8 cellular contexts compared by ENCODE assay signal in genomic region chr16:53549970-53550406, GRCh38. TPM values are rescaled to one million over a fixed set of nuclear protein-coding genes. Genes with fewer than 3 reads are reported as not detected.
A peak's percentile ranks its signal among the peaks of the same experiment; 100 is the strongest.
DNase-seq lines count a peak whose midpoint lies in the region; ATAC-seq and TF ChIP-seq lines count a peak whose summit lies in the region.

No MANE protein-coding gene starts in this region.

- no peak overlapping the region for H4K8ac ChIP-seq in mesendoderm (ENCODE audit: low read depth, low read length)

- H2BK120ac ChIP-seq in mesendoderm (ENCODE audit: low read depth, low read length): no peak overlapping the region

- no peaks in the 10 kb centered on the region for H3K79me2 ChIP-seq in mesendoderm (ENCODE audit: control insufficient read depth, insufficient read depth, low read length)

- ATAC-seq in GM19023 (IDR thresholded peaks at IDR 0.05; ENCODE audit: unreplicated experiment): peak; percentile 73
- peak; percentile 84 for ATAC-seq in HG03442 (IDR thresholded peaks at IDR 0.05; ENCODE audit: unreplicated experiment)
- peak; percentile 92 for ATAC-seq in effector memory CD8-positive, alpha-beta T cell (replicated peaks)

- no peaks in the 10 kb centered on the region for H3K27me3 Mint-ChIP-seq in activated CD4-positive, alpha-beta memory T cell treated with anti-CD3 and anti-CD28 coated beads for 36 hours
- H3K27me3 Mint-ChIP-seq in effector memory CD8-positive, alpha-beta T cell: peaks cover 11% of the 10 kb centered on the region in 2 donors

- H2BK5ac ChIP-seq in mesendoderm (ENCODE audit: low read length): no peak overlapping the region

- WGBS in mesendoderm (ENCODE audit: extremely low coverage, insufficient coverage, low lambda C conversion rate): no CpG with 5 or more reads among the region's 13 CpGs

- peak; percentile 87 for TF ChIP-seq CTCF in BE2C (IDR thresholded peaks at IDR 0.05; ENCODE audit: low read depth, low read length)

- H3K9ac ChIP-seq in mesendoderm (ENCODE audit: low read length): no peak overlapping the region

- H3K27ac ChIP-seq in mesendoderm (ENCODE audit: low read depth, low read length): no peak overlapping the region

- no peak overlapping the region for H3K4me2 ChIP-seq in mesendoderm (ENCODE audit: low read length)

- H3K4me1 Mint-ChIP-seq in activated CD4-positive, alpha-beta memory T cell treated with anti-CD3 and anti-CD28 coated beads for 36 hours (ENCODE audit: low read depth): peaks cover 21% of the 10 kb centered on the region
- peaks cover 18 to 19% of the 10 kb centered on the region in 2 donors for H3K4me1 Mint-ChIP-seq in effector memory CD8-positive, alpha-beta T cell (ENCODE audit: low read depth in 2 of 2)

- H3K4me3 Mint-ChIP-seq in activated CD4-positive, alpha-beta memory T cell treated with anti-CD3 and anti-CD28 coated beads for 36 hours: no peak overlapping the region
- no peak overlapping the region for H3K4me3 Mint-ChIP-seq in effector memory CD8-positive, alpha-beta T cell

- no peak overlapping the region for H3K4me3 ChIP-seq in BE2C (ENCODE audit: low read depth, low read length)
- H3K4me3 ChIP-seq in mesendoderm (ENCODE audit: low read length): no peak overlapping the region

- no peak overlapping the region for H3K18ac ChIP-seq in mesendoderm (ENCODE audit: low read length)

- H3K9me3 Mint-ChIP-seq in activated CD4-positive, alpha-beta memory T cell treated with anti-CD3 and anti-CD28 coated beads for 36 hours: no peaks in the 10 kb centered on the region
- no peaks in the 10 kb centered on the region for H3K9me3 Mint-ChIP-seq in effector memory CD8-positive, alpha-beta T cell

- H4K5ac ChIP-seq in mesendoderm (ENCODE audit: low read length): no peak overlapping the region

- H3K4me1 ChIP-seq in BE2C (no peaks in the 10 kb centered on the region; the same call in 1 of the 2 replicates), mesendoderm (ENCODE audit: control insufficient read depth, low read depth, low read length) (peaks cover 4% of the 10 kb centered on the region)

- H3K36me3 Mint-ChIP-seq in activated CD4-positive, alpha-beta memory T cell treated with anti-CD3 and anti-CD28 coated beads for 36 hours: no peaks in the 10 kb centered on the region
- peaks cover 4% of the 10 kb centered on the region for H3K36me3 Mint-ChIP-seq in effector memory CD8-positive, alpha-beta T cell (ENCODE audit: insufficient read depth)

- CTCF ChIA-PET in activated CD4-positive, alpha-beta memory T cell treated with anti-CD3 and anti-CD28 coated beads for 36 hours (lab: Charles Lee): interaction anchor here (0.6 to 2.5 kb wide), 26 partner anchors 9 to 1915 kb away, joined by 3 to 20 read pairs (median 3); partner anchors contain the start of genes FTO and RPGRIP1L

- no peak overlapping the region for H2BK15ac ChIP-seq in mesendoderm (replicated peaks; ENCODE audit: low read depth)

- no peak overlapping the region for H3K27ac Mint-ChIP-seq in activated CD4-positive, alpha-beta memory T cell treated with anti-CD3 and anti-CD28 coated beads for 36 hours
- peak overlapping the region in 1 of 2 donors; percentile 73 for H3K27ac Mint-ChIP-seq in effector memory CD8-positive, alpha-beta T cell

- H2AK5ac ChIP-seq in mesendoderm (ENCODE audit: low read length): no peak overlapping the region

- peak; percentile 70 for DNase-seq in BE2C
- DNase-seq in NCI-H69 (lab: John Stamatoyannopoulos, UW): peak; percentile 89
- peak; percentile 64 for DNase-seq in activated CD4-positive, alpha-beta memory T cell treated with anti-CD3 and anti-CD28 coated beads for 36 hours
- peak; percentile 40 to 45 (median 42) for DNase-seq in effector memory CD8-positive, alpha-beta T cell
- peak; percentile 82 for DNase-seq in mesendoderm
- DNase-seq in stimulated activated CD8-positive, alpha-beta memory T cell treated with anti-CD3 and anti-CD28 coated beads, Interleukin-4, amount 100 ng/mL, for 48 hours: peak; percentile 57

- POLR2A ChIA-PET in activated CD4-positive, alpha-beta memory T cell treated with anti-CD3 and anti-CD28 coated beads for 36 hours (lab: Charles Lee): interaction anchor here (1.2 kb wide), 1 partner anchor 341 kb away, joined by 3 read pairs; no protein-coding TSS in a partner anchor

- H3K56ac ChIP-seq in mesendoderm (ENCODE audit: low read length): no peak overlapping the region

- H3K79me1 ChIP-seq in mesendoderm (ENCODE audit: low read length): no peaks in the 10 kb centered on the region

- peaks cover 5% of the 10 kb centered on the region for H3K27me3 ChIP-seq in BE2C
- H3K27me3 ChIP-seq in mesendoderm (ENCODE audit: insufficient read depth, low read length, poor library complexity): no peaks in the 10 kb centered on the region

- no peak overlapping the region for H3K4ac ChIP-seq in mesendoderm (ENCODE audit: low read depth, low read length)

- H3K36me3 ChIP-seq in BE2C (no peaks in the 10 kb centered on the region), mesendoderm (ENCODE audit: control insufficient read depth, insufficient read depth, low read length) (no peaks in the 10 kb centered on the region)

- no peaks in the 10 kb centered on the region for H3K9me3 ChIP-seq in BE2C

- intact Hi-C loops in activated CD4-positive, alpha-beta memory T cell treated with anti-CD3 and anti-CD28 coated beads for 36 hours (cut with micrococcal nuclease): loop anchor here (5.0 to 10.0 kb wide), 5 partner anchors 43 to 1707 kb away; partner anchors contain the start of genes IRX3 and IRX5

- H3K23ac ChIP-seq in mesendoderm (ENCODE audit: low read length): no peak overlapping the region

RNA-seq across cellular contexts. Expression of gene AKTIP, which starts 47.0 kb away (rescaled TPM):
- 16.2 TPM for polyA plus RNA-seq in BE2C (2012; ENCODE audit: insufficient read depth, insufficient read length, low read depth)
- total RNA-seq in activated CD4-positive, alpha-beta memory T cell treated with anti-CD3 and anti-CD28 coated beads for 36 hours: 10 to 100 TPM; 25.6 to 27.1 TPM
- 15.0 TPM for polyA plus RNA-seq in mesendoderm (2013, experiment 1 of 2)
- 16.2 TPM for polyA plus RNA-seq in mesendoderm (2013, experiment 2 of 2)
